ENCODE assay signal across 8 cellular contexts in genomic region chr5:176537608-176538504, GRCh38. TPM values are rescaled to one million over a fixed set of nuclear protein-coding genes. Genes with fewer than 3 reads are reported as not detected.
A peak's percentile ranks its signal among the peaks of the same experiment; 100 is the strongest.
DNase-seq lines count a peak whose midpoint lies in the region; ATAC-seq lines count a peak whose summit lies in the region.

No MANE protein-coding gene starts in this region.

- peaks cover 22 to 46% (median 34%) of the 10 kb centered on the region in 3 donors for H3K27me3 Mint-ChIP-seq in immature natural killer cell (ENCODE audit: low read depth in 3 of 3)

- peak; percentile 97 for DNase-seq in AG08395 (ENCODE audit: low spot score)
- DNase-seq in NCI-H345 (lab: John Stamatoyannopoulos, UW) = peak; percentile 99
- DNase-seq in activated CD4-positive, CD25-positive, alpha-beta regulatory T cell (lab: John Stamatoyannopoulos, UW) = peak; percentile 88 to 97 (median 92)
- peak; percentile 98 for DNase-seq in central memory CD4-positive, alpha-beta T cell
- DNase-seq in immature natural killer cell = peak; percentile 98 to 99 (median 98)
- peak; percentile 100 for DNase-seq in smooth muscle cell of the brain vasculature (ENCODE audit: low read depth, low spot score)

- ATAC-seq in GM19023 (IDR thresholded peaks at IDR 0.05; ENCODE audit: unreplicated experiment) = peak; percentile 70
- peak; percentile 72 for ATAC-seq in HG03280 (IDR thresholded peaks at IDR 0.05; ENCODE audit: unreplicated experiment)

- peak overlapping the region; percentile 94 to 100 (median 100) for H3K27ac Mint-ChIP-seq in immature natural killer cell

- H3K4me3 Mint-ChIP-seq in immature natural killer cell = peak overlapping the region; percentile 83 to 100 (median 98)

- H3K9me3 Mint-ChIP-seq in immature natural killer cell = no peaks in the 10 kb centered on the region

- H3K4me1 Mint-ChIP-seq in immature natural killer cell = peaks cover 77 to 79% of the 10 kb centered on the region in 2 donors

- H3K36me3 Mint-ChIP-seq in immature natural killer cell = peaks cover 4 to 15% (median 7%) of the 10 kb centered on the region in 3 donors

RNA-seq across cellular contexts. Expression of gene RNF44, which starts 0.7 kb away (rescaled TPM):
- 1 to 10 TPM; 1.2 to 9.8 (median 2.0) TPM for polyA plus RNA-seq in immature natural killer cell

RNA-seq across cellular contexts. Expression of gene CDHR2, which starts 11.3 kb away (rescaled TPM):
- not detected for polyA plus RNA-seq in immature natural killer cell

Comparison
In these comparisons a context has a peak if more than half of its experiments do, and no peak if none do; other contexts are left out.
1. Peak in every context shown above with its lines: DNase-seq and ATAC-seq.